16 cellular contexts compared by ENCODE assay signal in genomic region chr3:190601597-190601996, GRCh38.
"Had no signal": no experiment of that assay in that cellular context is flagged by ENCODE, and none has a peak within 500 bp of the region (broad histone marks: within the 10 kb centered on the region; RNA-seq: fewer than 3 reads in every experiment).

No MANE protein-coding gene starts in this region.

- H3K27me3 ChIP-seq: foreskin keratinocyte, spleen, upper lobe of left lung had no signal

- H3K4me1 ChIP-seq: spleen had no signal

- H3K27ac ChIP-seq: epithelial cell of prostate, foreskin keratinocyte, spleen, upper lobe of left lung had no signal

- H3K9me3 ChIP-seq: spleen, upper lobe of left lung had no signal

- DNase-seq: activated B cell treated with CpG ODN at 0.5 μM for 24 hours; activated CD4-positive, alpha-beta memory T cell treated with anti-CD3 and anti-CD28 coated beads, Interleukin-2, amount 10 ng/mL, durations not matched to agents 7 days and 5 days; activated CD4-positive, alpha-beta T cell treated with anti-CD3 and anti-CD28 coated beads for 4 hours; activated effector memory CD4-positive, alpha-beta T cell treated with anti-CD3 and anti-CD28 coated beads, Interleukin-2, amount 50 U/mL, for 16 hours; activated naive CD4-positive, alpha-beta T cell treated with anti-CD3 and anti-CD28 coated beads, Interleukin-2, amount 10 ng/mL, durations not matched to agents 7 days and 5 days; activated T-cell treated with anti-CD3 and anti-CD28 coated beads, Interleukin-2, amount 50 U/mL, for 72 hours; amygdala; cortex of kidney; foreskin keratinocyte; nephron progenitor cell; spleen; stimulated activated CD4-positive, alpha-beta T cell treated with anti-CD3 and anti-CD28 coated beads, Interleukin-4, amount 100 ng/mL, for 1 hour; stimulated activated naive CD8-positive, alpha-beta T cell treated with anti-CD3 and anti-CD28 coated beads, Interleukin-15, Interleukin-2, amounts not matched to agents 100 U/mL and 50 U/mL, for 24 hours; T-cell; upper lobe of left lung had no signal

- H3K4me3 ChIP-seq: spleen, upper lobe of left lung had no signal
